23 cellular contexts compared by ENCODE assay signal in genomic region chr7:92872701-92873100, GRCh38. TPM values are rescaled to one million over a fixed set of nuclear protein-coding genes. Genes with fewer than 3 reads are reported as not detected.
DNase-seq lines count a peak whose midpoint lies in the region; ATAC-seq and TF ChIP-seq lines count a peak whose summit lies in the region.
"Had no signal": no experiment of that assay in that cellular context is flagged by ENCODE, and none has a peak within 500 bp of the region (broad histone marks: within the 10 kb centered on the region; RNA-seq: fewer than 3 reads in every experiment).

No MANE protein-coding gene starts in this region.

- H3K27me3 Mint-ChIP-seq in GM23338 (ENCODE audit: insufficient read depth, low read depth, poor library complexity), result no peaks in the 10 kb centered on the region
- H3K27me3 Mint-ChIP-seq: activated CD4-positive, alpha-beta memory T cell treated with anti-CD3 and anti-CD28 coated beads, Interleukin-2, amount 10 ng/mL, durations not matched to agents 7 days and 5 days had no signal

- H3K4me1 ChIP-seq in GM23338 (ENCODE audit: insufficient read depth) (peaks cover 9% of the 10 kb centered on the region; the same call in 1 of the 2 replicates), smooth muscle cell (ENCODE audit: low read depth) (peaks cover 11% of the 10 kb centered on the region), right atrium auricular region (no peaks in the 10 kb centered on the region)
- H3K4me1 ChIP-seq: esophagus muscularis mucosa, left lung, spleen, stomach had no signal

- 0 out of 2 replicates have a peak overlapping the region, but pooled peaks have one; percentile 12 for H2AFZ ChIP-seq in GM23338
- H2AFZ ChIP-seq in smooth muscle cell (ENCODE audit: low read depth), result no peak overlapping the region

- no peaks in the 10 kb centered on the region for H3K36me3 ChIP-seq in GM23338 (ENCODE audit: insufficient read depth)
- no peaks in the 10 kb centered on the region for H3K36me3 ChIP-seq in smooth muscle cell (ENCODE audit: low read depth)
- no peaks in the 10 kb centered on the region for H3K36me3 ChIP-seq in right atrium auricular region
- H3K36me3 ChIP-seq: esophagus muscularis mucosa, left lung, neutrophil, spleen, stomach had no signal

- H3K4me2 ChIP-seq in GM23338 (no peak overlapping the region), smooth muscle cell (peak overlapping the region; percentile 63)

- no peaks in the 10 kb centered on the region; the same call in 2 of the 3 replicates for H3K36me3 Mint-ChIP-seq in GM23338 (ENCODE audit: low read depth)

- ATAC-seq in GM23338 (no peak), left cardiac atrium (no peak), GM18519 (IDR thresholded peaks at IDR 0.05; ENCODE audit: low FRiP score, unreplicated experiment) (no peak)
- ATAC-seq: left lung had no signal

- DNase-seq in GM23338 (ENCODE audit: low spot score) (no peak), RPMI7951 (ENCODE audit: low read depth) (peak; percentile 73), fibroblast of gingiva (ENCODE audit: low read depth) (peak; percentile 66), smooth muscle cell (lab: John Stamatoyannopoulos, UW; ENCODE audit: unreplicated experiment) (no peak), anterior cingulate cortex (lab: John Stamatoyannopoulos, UW) (no peak), left cardiac atrium (no peak), right atrium auricular region (ENCODE audit: low spot score) (no peak)
- DNase-seq: activated CD4-positive, alpha-beta memory T cell treated with anti-CD3 and anti-CD28 coated beads, Interleukin-2, amount 10 ng/mL, durations not matched to agents 7 days and 5 days; activated CD4-positive, CD25-positive, alpha-beta regulatory T cell; DND-41; effector CD4-positive, alpha-beta T cell; head of caudate nucleus; left lung; midbrain; MV-4-11; NCI-H187; spleen; stomach had no signal

- no peak overlapping the region for H3K27ac ChIP-seq in GM23338 (ENCODE audit: low read depth)
- H3K27ac ChIP-seq in smooth muscle cell (ENCODE audit: low read depth), result peak overlapping the region; percentile 73
- no peak overlapping the region for H3K27ac ChIP-seq in right atrium auricular region
- H3K27ac ChIP-seq: esophagus muscularis mucosa, left lung, neutrophil, SK-N-MC, spleen, stomach had no signal

- no peak overlapping the region for H3K9ac ChIP-seq in smooth muscle cell (ENCODE audit: low read depth)

- H3K9me3 Mint-ChIP-seq in GM23338, result no peaks in the 10 kb centered on the region

- no peak overlapping the region for H3K4me3 Mint-ChIP-seq in GM23338
- H3K4me3 Mint-ChIP-seq: activated CD4-positive, alpha-beta memory T cell treated with anti-CD3 and anti-CD28 coated beads, Interleukin-2, amount 10 ng/mL, durations not matched to agents 7 days and 5 days; B cell had no signal

- no peaks in the 10 kb centered on the region for H4K20me1 ChIP-seq in GM23338 (replicated peaks; ENCODE audit: insufficient read depth)
- H4K20me1 ChIP-seq in smooth muscle cell (ENCODE audit: low read depth), result no peaks in the 10 kb centered on the region

- H3K27me3 ChIP-seq in GM23338 (ENCODE audit: insufficient read depth) (no peaks in the 10 kb centered on the region), smooth muscle cell (ENCODE audit: low read depth) (no peaks in the 10 kb centered on the region), right atrium auricular region (no peaks in the 10 kb centered on the region)
- H3K27me3 ChIP-seq: esophagus muscularis mucosa, left lung, neutrophil, spleen, stomach had no signal

- H3K9me2 ChIP-seq in GM23338 (ENCODE audit: insufficient read depth), result no peaks in the 10 kb centered on the region

- no peak overlapping the region for H3K27ac Mint-ChIP-seq in GM23338
- H3K27ac Mint-ChIP-seq: activated CD4-positive, alpha-beta memory T cell treated with anti-CD3 and anti-CD28 coated beads, Interleukin-2, amount 10 ng/mL, durations not matched to agents 7 days and 5 days; B cell had no signal

- TF ChIP-seq CTCF in GM23338 (conservative IDR thresholded peaks at IDR 0.05; ENCODE audit: low read depth in 2 of 2) (no peak), smooth muscle cell (IDR thresholded peaks at IDR 0.05; ENCODE audit: borderline replicate concordance, insufficient read depth, poor library complexity, severe bottlenecking) (no peak), right atrium auricular region (IDR thresholded peaks at IDR 0.05) (no peak)

- H3F3A ChIP-seq in GM23338 (replicated peaks; ENCODE audit: low read depth), result no peaks in the 10 kb centered on the region
- peaks cover 28% of the 10 kb centered on the region for H3F3A ChIP-seq in smooth muscle cell (ENCODE audit: low read depth)

- H3K9me3 ChIP-seq in smooth muscle cell (replicated peaks; ENCODE audit: low read depth), result no peaks in the 10 kb centered on the region
- H3K9me3 ChIP-seq in right atrium auricular region, result peaks cover 0 to 20% of the 10 kb centered on the region in 2 donors

- intact Hi-C loops in left cardiac atrium (cut with DNase I), result no loop called here

- no peaks in the 10 kb centered on the region for H3K79me2 ChIP-seq in GM23338 (replicated peaks; ENCODE audit: insufficient read depth)
- no peaks in the 10 kb centered on the region for H3K79me2 ChIP-seq in smooth muscle cell (ENCODE audit: low read depth)

- H3K4me3 ChIP-seq in GM23338 (no peak overlapping the region), smooth muscle cell (no peak overlapping the region), right atrium auricular region (no peak overlapping the region)
- H3K4me3 ChIP-seq: esophagus muscularis mucosa, left lung, SK-N-MC, spleen, stomach had no signal

- H3K4me1 Mint-ChIP-seq in GM23338, result peaks cover 10% of the 10 kb centered on the region; the same call in 2 of the 3 replicates
- H3K4me1 Mint-ChIP-seq: B cell had no signal

TF ChIP-seq in GM23338, 12 proteins besides CTCF, POLR2A, EP300 and RAD21 (continues in another document):
- TF ChIP-seq ZNF114 (CRISPR knock-in tag; IDR thresholded peaks at IDR 0.05) (no peak), EZH2phosphoT487 (IDR thresholded peaks at IDR 0.05; ENCODE audit: unreplicated experiment) (no peak), ZNF462 (CRISPR knock-in tag; IDR thresholded peaks at IDR 0.05) (no peak), EZH2 (IDR thresholded peaks at IDR 0.05; ENCODE audit: low read depth, unreplicated experiment) (no peak)

RNA-seq across cellular contexts. Expression of gene CDK6, which starts 36.3 kb away (rescaled TPM):
- total RNA-seq in GM23338 (2014; rRNA removed; shearing (Covaris generic)), result 18.4 and 23.7 TPM in 2 replicates
- polyA plus RNA-seq in GM23338 (2016; fragmentation: Nextera tagmentation; extraction: Ambion mirVana), result 7.1 and 7.4 TPM in 2 replicates
- 41.6 and 45.1 TPM in 2 replicates for total RNA-seq in RPMI7951 (2014; rRNA removed; shearing (Covaris generic))
- total RNA-seq in smooth muscle cell, result 99.2 and 118 TPM in 2 replicates
- 26.7 and 34.2 TPM in 2 replicates for polyA plus RNA-seq in smooth muscle cell
- 10 to 100 TPM; 12.9 to 13.9 TPM for total RNA-seq in left cardiac atrium
- 10 to 100 TPM; 10.6 to 12.4 TPM for total RNA-seq in right atrium auricular region

Comparison
In these comparisons a context has a peak if more than half of its experiments do, and no peak if none do; other contexts are left out.
1. DNase-seq: peak in RPMI7951 (single experiment) and fibroblast of gingiva (single experiment); none in GM23338 (single experiment), smooth muscle cell (single experiment), anterior cingulate cortex (0 of 58), left cardiac atrium (single experiment) and right atrium auricular region (single experiment).